ENCODE assay signal across 8 cellular contexts in genomic region chr12:123089631-123090353, GRCh38.
DNase-seq lines count a peak whose midpoint lies in the region; ATAC-seq lines count a peak whose summit lies in the region.

No MANE protein-coding gene starts in this region.

- DNase-seq in 8988T (peak; percentile 55), HCEC 1CT (peak; percentile 96), SW480 (ENCODE audit: low spot score) (peak; percentile 93), foreskin melanocyte (peak; percentile 70), retina (no peak)

- no peak for ATAC-seq in HG03280 (IDR thresholded peaks at IDR 0.05; ENCODE audit: unreplicated experiment)
- no peak for ATAC-seq in GM18867 (IDR thresholded peaks at IDR 0.05; ENCODE audit: unreplicated experiment)
- no peak for ATAC-seq in HG02840 (IDR thresholded peaks at IDR 0.05; ENCODE audit: low FRiP score, unreplicated experiment)
